17 cellular contexts compared by ENCODE assay signal in the genomic region with DNA sequence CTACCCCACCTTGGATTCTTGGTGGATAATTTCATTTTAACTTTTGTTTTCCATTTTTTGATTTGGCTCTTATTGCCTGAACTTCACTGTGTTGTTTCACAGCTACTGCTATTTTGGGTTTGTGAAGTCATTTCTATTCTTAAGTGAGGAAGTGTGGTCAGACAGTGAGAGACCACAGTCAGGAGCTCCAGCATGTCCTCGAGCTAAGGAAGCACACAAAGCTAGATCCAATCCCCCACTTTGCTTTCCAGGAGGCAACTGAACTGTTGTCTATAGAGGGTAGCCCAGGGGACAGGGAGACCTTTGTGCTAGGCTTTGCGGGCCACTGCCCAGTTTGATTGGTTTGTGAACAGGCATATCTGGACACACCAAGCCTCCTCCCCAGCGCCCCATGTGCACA.
DNase-seq lines count a peak whose midpoint lies in the region; ATAC-seq and TF ChIP-seq lines count a peak whose summit lies in the region.
"Had no signal": no experiment of that assay in that cellular context is flagged by ENCODE, and none has a peak within 500 bp of the region (broad histone marks: within the 10 kb centered on the region; RNA-seq: fewer than 3 reads in every experiment).

No MANE protein-coding gene starts in this region.

- H3K4me2 ChIP-seq in OCI-LY7 (ENCODE audit: low read length): peak overlapping the region; percentile 26; the same call in 1 of the 2 replicates

- H3K4me1 Mint-ChIP-seq in neural crest cell: peaks cover 8% of the 10 kb centered on the region
- H3K4me1 Mint-ChIP-seq: activated naive CD8-positive, alpha-beta T cell treated with anti-CD3 and anti-CD28 coated beads, Interleukin-2, amount 10 ng/mL, durations not matched to agents 7 days and 5 days had no signal

- no peaks in the 10 kb centered on the region for H3K9me3 Mint-ChIP-seq in neural crest cell
- H3K9me3 Mint-ChIP-seq: activated naive CD8-positive, alpha-beta T cell treated with anti-CD3 and anti-CD28 coated beads, Interleukin-2, amount 10 ng/mL, durations not matched to agents 7 days and 5 days; activated T-cell treated with anti-CD3 and anti-CD28 coated beads, Interleukin-2, amount 50 U/mL, for 4 hours had no signal

- no peaks in the 10 kb centered on the region for H3K36me3 ChIP-seq in OCI-LY7 (ENCODE audit: insufficient read depth, low read length)

- no TSS peak for BruUV-seq in OCI-LY7 (replicated peaks; lab: Mats Ljungman, UMichigan)

- H3K4me1 ChIP-seq in OCI-LY7 (ENCODE audit: insufficient read depth, low read length, poor library complexity, severe bottlenecking): peaks cover 37% of the 10 kb centered on the region

- DNase-seq in OCI-LY7 (ENCODE audit: low spot score): no peak
- no peak for DNase-seq in neural crest cell (ENCODE audit: low read depth, low spot score)
- DNase-seq in COLO829 (ENCODE audit: low spot score): no peak
- no peak for DNase-seq in NCI-H524 (lab: John Stamatoyannopoulos, UW)
- DNase-seq in stimulated activated CD4-positive, alpha-beta T cell treated with anti-CD3 and anti-CD28 coated beads, Interleukin-4, amount 100 ng/mL, for 24 hours: no peak
- DNase-seq: activated CD4-positive, alpha-beta T cell treated with anti-CD3 and anti-CD28 coated beads, Interleukin-2, amount 50 U/mL, for 1 hour; activated naive CD8-positive, alpha-beta T cell treated with anti-CD3 and anti-CD28 coated beads, Interleukin-2, amount 10 ng/mL, durations not matched to agents 7 days and 5 days; activated T-cell treated with anti-CD3 and anti-CD28 coated beads, Interleukin-2, amount 50 U/mL, for 4 hours; central memory CD4-positive, alpha-beta T cell; DMS 273 treated with DMSO at 0.1 percent for 48 hours; foreskin fibroblast; NCI-H187; NCI-H524 treated with DMSO at 0.1 percent for 48 hours had no signal

- peak overlapping the region; percentile 47 for H3K27ac Mint-ChIP-seq in neural crest cell (ENCODE audit: unreplicated experiment)
- H3K27ac Mint-ChIP-seq: activated naive CD8-positive, alpha-beta T cell treated with anti-CD3 and anti-CD28 coated beads, Interleukin-2, amount 10 ng/mL, durations not matched to agents 7 days and 5 days had no signal

- intact Hi-C loops in OCI-LY7 (cut with micrococcal nuclease; ENCODE audit: unreplicated experiment): no loop called here

- H3K4me3 Mint-ChIP-seq in neural crest cell: no peak overlapping the region
- H3K4me3 Mint-ChIP-seq: activated naive CD8-positive, alpha-beta T cell treated with anti-CD3 and anti-CD28 coated beads, Interleukin-2, amount 10 ng/mL, durations not matched to agents 7 days and 5 days; activated T-cell treated with anti-CD3 and anti-CD28 coated beads, Interleukin-2, amount 50 U/mL, for 4 hours had no signal

- H3K4me3 ChIP-seq in OCI-LY7 (ENCODE audit: low read depth, low read length, poor library complexity, severe bottlenecking): no peak overlapping the region

- ATAC-seq in GM18502 (IDR thresholded peaks at IDR 0.05; ENCODE audit: poor library complexity, unreplicated experiment) (peak; percentile 66), HG02885 (IDR thresholded peaks at IDR 0.05; ENCODE audit: poor library complexity, unreplicated experiment) (peak; percentile 78), HG02981 (IDR thresholded peaks at IDR 0.05; ENCODE audit: unreplicated experiment) (no peak)
- ATAC-seq: activated T-cell treated with anti-CD3 and anti-CD28 coated beads, Interleukin-2, amount 50 U/mL, for 4 hours had no signal

- POLR2A ChIA-PET in OCI-LY7 (lab: Charles Lee): no interaction called here

- no peaks in the 10 kb centered on the region for H3K79me2 ChIP-seq in OCI-LY7 (ENCODE audit: insufficient read depth, low read depth, low read length)

- peaks cover under 1% of the 10 kb centered on the region for H3K27me3 Mint-ChIP-seq in neural crest cell (ENCODE audit: low read depth)
- H3K27me3 Mint-ChIP-seq: activated naive CD8-positive, alpha-beta T cell treated with anti-CD3 and anti-CD28 coated beads, Interleukin-2, amount 10 ng/mL, durations not matched to agents 7 days and 5 days had no signal

- no peaks in the 10 kb centered on the region for H4K20me1 ChIP-seq in OCI-LY7 (ENCODE audit: insufficient read depth, low read length)

- no peaks in the 10 kb centered on the region for H3K9me2 ChIP-seq in OCI-LY7 (ENCODE audit: insufficient read depth, low read length)

- no peaks in the 10 kb centered on the region for H3K9me3 ChIP-seq in OCI-LY7 (ENCODE audit: low read length)

- no peak overlapping the region for H3K27ac ChIP-seq in OCI-LY7 (ENCODE audit: low read depth, low read length, poor library complexity, severe bottlenecking)
- H3K27ac ChIP-seq: HL-60 had no signal

- no peaks in the 10 kb centered on the region for H3K36me3 Mint-ChIP-seq in neural crest cell (ENCODE audit: low read depth)
- H3K36me3 Mint-ChIP-seq: activated naive CD8-positive, alpha-beta T cell treated with anti-CD3 and anti-CD28 coated beads, Interleukin-2, amount 10 ng/mL, durations not matched to agents 7 days and 5 days had no signal

- CTCF ChIA-PET in OCI-LY7 (lab: Charles Lee; ENCODE audit: unreplicated experiment): no interaction called here

- no peak overlapping the region for H2AFZ ChIP-seq in OCI-LY7 (ENCODE audit: low read length)

- no peak for TF ChIP-seq CTCF in OCI-LY7 (conservative IDR thresholded peaks at IDR 0.05; ENCODE audit: low read length)
- TF ChIP-seq CTCF in neural crest cell (conservative IDR thresholded peaks at IDR 0.05): no peak
